9 cellular contexts compared by ENCODE assay signal in genomic region chr2:239927424-239927981, GRCh38.
DNase-seq lines count a peak whose midpoint lies in the region; ATAC-seq, FAIRE-seq and TF ChIP-seq lines count a peak whose summit lies in the region.
"Had no signal": no experiment of that assay in that cellular context is flagged by ENCODE, and none has a peak within 500 bp of the region (broad histone marks: within the 10 kb centered on the region; RNA-seq: fewer than 3 reads in every experiment).

No MANE protein-coding gene starts in this region.

- H2AFZ ChIP-seq in IMR-90 (replicated peaks; ENCODE audit: low read length, poor library complexity) = peak overlapping the region; percentile 24
- peak overlapping the region; percentile 40 for H2AFZ ChIP-seq in osteoblast (ENCODE audit: low read length)

- no peak overlapping the region for H3K18ac ChIP-seq in IMR-90 (ENCODE audit: low read depth, low read length)

- no peak overlapping the region for H2BK20ac ChIP-seq in IMR-90 (ENCODE audit: low read depth, low read length)

- WGBS in IMR-90 (ENCODE audit: extremely low coverage in 2 of 2, insufficient read length in 1 of 2), 2 experiments = no CpG with 5 or more reads among the region's 12 CpGs

- H3K14ac ChIP-seq in IMR-90 (replicated peaks; ENCODE audit: low read depth, low read length) = no peak overlapping the region

- H4K8ac ChIP-seq in IMR-90 (ENCODE audit: low read depth in 2 of 2, low read length in 2 of 2) = no peak overlapping the region

- H3K79me2 ChIP-seq in osteoblast (ENCODE audit: insufficient read depth, low read length) = no peaks in the 10 kb centered on the region

- TF ChIP-seq CTCF in IMR-90 (conservative IDR thresholded peaks at IDR 0.05; ENCODE audit: low read depth, low read length) (no peak), osteoblast (IDR thresholded peaks at IDR 0.05; ENCODE audit: extremely low read depth, low read depth, low read length) (no peak)

- in situ Hi-C loops in IMR-90 (cut with MboI; ENCODE audit: low sequenced_read_pairs) = no loop called here

- POLR2A ChIA-PET in IMR-90 (lab: Charles Lee; ENCODE audit: unreplicated experiment) = no interaction called here

- H3K9me3 ChIP-seq in IMR-90 (ENCODE audit: control insufficient read depth, insufficient read depth, low read length) = no peaks in the 10 kb centered on the region
- H3K9me3 ChIP-seq in osteoblast (ENCODE audit: low read depth, low read length) = no peaks in the 10 kb centered on the region
- H3K9me3 ChIP-seq: ascending aorta had no signal

- H2BK15ac ChIP-seq in IMR-90 (ENCODE audit: low read depth, low read length) = no peak overlapping the region

- H3K9me1 ChIP-seq in IMR-90 (ENCODE audit: insufficient read depth, low read length) = no peaks in the 10 kb centered on the region

- H3K4me2 ChIP-seq in IMR-90 (ENCODE audit: low read depth, low read length) (no peak overlapping the region), osteoblast (ENCODE audit: insufficient read depth, low read length) (peak overlapping the region; percentile 53)

- no peak overlapping the region for H3K56ac ChIP-seq in IMR-90 (ENCODE audit: extremely low read depth, insufficient read depth, low read length)

- no peak overlapping the region for H2AK5ac ChIP-seq in IMR-90 (ENCODE audit: low read depth, low read length)

- H3K4me1 ChIP-seq in IMR-90 (ENCODE audit: control insufficient read depth, insufficient read depth, low read length) (no peaks in the 10 kb centered on the region), osteoblast (ENCODE audit: insufficient read depth, low read length) (peaks cover 9% of the 10 kb centered on the region)
- H3K4me1 ChIP-seq: ascending aorta had no signal

- H2BK5ac ChIP-seq in IMR-90 (ENCODE audit: low read depth, low read length, poor library complexity, severe bottlenecking) = no peak overlapping the region

- peak; percentile 95 for DNase-seq in A172 (ENCODE audit: low spot score)
- peak; percentile 93 for DNase-seq in IMR-90
- DNase-seq in activated CD4-positive, alpha-beta T cell treated with anti-CD3 and anti-CD28 coated beads for 48 hours = peak; percentile 84
- DNase-seq in dermis blood vessel endothelial cell = peak; percentile 75
- DNase-seq in osteoblast (ENCODE audit: insufficient read length, low spot score, missing footprints) = peak; percentile 98
- DNase-seq in urothelium cell line (ENCODE audit: low spot score) = peak; percentile 91
- no peak for DNase-seq in GM19238 (ENCODE audit: insufficient read length, low spot score)

- dilution Hi-C loops in IMR-90 (cut with HindIII; ENCODE audit: low sequenced_read_pairs, unreplicated experiment) = no loop called here

- intact Hi-C loops in IMR-90 (cut with micrococcal nuclease) = no loop called here

- ATAC-seq in IMR-90 (ENCODE audit: low read depth) (peak; percentile 99), HG03139 (IDR thresholded peaks at IDR 0.05; ENCODE audit: unreplicated experiment) (no peak)

- no peak overlapping the region for H3K9ac ChIP-seq in IMR-90 (ENCODE audit: low read depth, low read length)

- no peak overlapping the region for H3K23ac ChIP-seq in IMR-90 (ENCODE audit: low read depth, low read length)

- FAIRE-seq in urothelium cell line (lab: Jason Lieb, UNC) = peak; percentile 79

- H4K20me1 ChIP-seq in IMR-90 (ENCODE audit: insufficient read depth, low read length) = no peaks in the 10 kb centered on the region
- H4K20me1 ChIP-seq in osteoblast (ENCODE audit: insufficient read depth, low read length) = no peaks in the 10 kb centered on the region

- H3K4me3 ChIP-seq in IMR-90 (ENCODE audit: insufficient read depth, low read depth, low read length) (no peak overlapping the region), osteoblast (ENCODE audit: insufficient read depth, low read length) (peak overlapping the region; percentile 31)
- H3K4me3 ChIP-seq: ascending aorta had no signal

- BruUV-seq in IMR-90 (replicated peaks; lab: Mats Ljungman, UMichigan) = no TSS peak

- CTCF ChIA-PET in IMR-90 (lab: Yijun Ruan, JAX) = no interaction called here

- no peak overlapping the region for H2BK120ac ChIP-seq in IMR-90 (ENCODE audit: low read depth, low read length)

- H3K36me3 ChIP-seq in IMR-90 (ENCODE audit: control insufficient read depth, insufficient read depth, low read length) = no peaks in the 10 kb centered on the region
- H3K36me3 ChIP-seq in osteoblast (ENCODE audit: insufficient read depth, low read length) = no peaks in the 10 kb centered on the region
- H3K36me3 ChIP-seq: ascending aorta had no signal

- H2AK9ac ChIP-seq in IMR-90 (replicated peaks; ENCODE audit: low read depth, low read length, poor library complexity) = no peak overlapping the region

- H3K27me3 ChIP-seq in IMR-90 (ENCODE audit: control insufficient read depth, insufficient read depth, low read length) (no peaks in the 10 kb centered on the region), osteoblast (ENCODE audit: insufficient read depth, low read length) (no peaks in the 10 kb centered on the region)
- H3K27me3 ChIP-seq: ascending aorta had no signal

- no peak for TF ChIP-seq POLR2A in IMR-90 (IDR thresholded peaks at IDR 0.05; ENCODE audit: low read depth, low read length)

- TF ChIP-seq RAD21 in IMR-90 (IDR thresholded peaks at IDR 0.05; ENCODE audit: low read length) = no peak

- H4K5ac ChIP-seq in IMR-90 (ENCODE audit: low read depth, low read length) = no peak overlapping the region

- H3K27ac ChIP-seq in IMR-90 (ENCODE audit: insufficient read depth, low read length) (no peak overlapping the region), osteoblast (ENCODE audit: low read depth, low read length) (no peak overlapping the region)
- H3K27ac ChIP-seq: ascending aorta had no signal

- no peak overlapping the region; the same call in 1 of the 2 replicates for H4K91ac ChIP-seq in IMR-90 (ENCODE audit: insufficient read depth, low read depth, low read length)

- no peak overlapping the region for H3K4ac ChIP-seq in IMR-90 (ENCODE audit: low read depth, low read length)

- H3K79me1 ChIP-seq in IMR-90 (ENCODE audit: low read depth in 1 of 2, low read length in 2 of 2) = no peaks in the 10 kb centered on the region

TF ChIP-seq in IMR-90, 13 proteins besides CTCF, POLR2A, EP300 and RAD21:
- TF ChIP-seq RFX5 (IDR thresholded peaks at IDR 0.05; ENCODE audit: low read depth, low read length) (no peak), NFE2L2 (IDR thresholded peaks at IDR 0.05; ENCODE audit: low read depth, low read length) (peak; percentile 63), SMC3 (IDR thresholded peaks at IDR 0.05; ENCODE audit: low read depth, low read length) (no peak), BHLHE40 (IDR thresholded peaks at IDR 0.05; ENCODE audit: low read depth, low read length) (peak; percentile 98), FOS (IDR thresholded peaks at IDR 0.05; ENCODE audit: low read depth, low read length) (peak; percentile 88), CEBPB (IDR thresholded peaks at IDR 0.05; ENCODE audit: low read depth, low read length) (peak; percentile 54; the same call in 1 of the 2 replicates), RCOR1 (IDR thresholded peaks at IDR 0.05; ENCODE audit: insufficient replicate concordance, low read length) (no peak), MAZ (IDR thresholded peaks at IDR 0.05; ENCODE audit: borderline replicate concordance, low read depth, low read length) (peak; percentile 66; the same call in 1 of the 2 replicates)
